ENCODE assay signal across 22 cellular contexts in genomic region chr15:26126070-26126469, GRCh38.
A peak's percentile ranks its signal among the peaks of the same experiment; 100 is the strongest.
DNase-seq lines count a peak whose midpoint lies in the region; ATAC-seq and TF ChIP-seq lines count a peak whose summit lies in the region.
"Had no signal": no experiment of that assay in that cellular context is flagged by ENCODE, and none has a peak within 500 bp of the region (broad histone marks: within the 10 kb centered on the region; RNA-seq: fewer than 3 reads in every experiment).

No MANE protein-coding gene starts in this region.

- no peaks in the 10 kb centered on the region for H3K36me3 Mint-ChIP-seq in activated T-cell treated with anti-CD3 and anti-CD28 coated beads, Interleukin-2, amount 50 U/mL, for 24 hours (ENCODE audit: low read depth)
- H3K36me3 Mint-ChIP-seq: activated naive CD4-positive, alpha-beta T cell treated with anti-CD3 and anti-CD28 coated beads, Interleukin-2, amount 10 ng/mL, durations not matched to agents 7 days and 5 days; CD14-positive monocyte had no signal

- H3K27ac Mint-ChIP-seq in activated T-cell treated with anti-CD3 and anti-CD28 coated beads, Interleukin-2, amount 50 U/mL, for 24 hours, result no peak overlapping the region
- H3K27ac Mint-ChIP-seq: activated naive CD4-positive, alpha-beta T cell treated with anti-CD3 and anti-CD28 coated beads, Interleukin-2, amount 10 ng/mL, durations not matched to agents 7 days and 5 days; CD14-positive monocyte; HFFc6; nephron progenitor cell had no signal

- H3K27me3 ChIP-seq in upper lobe of right lung, result peaks cover 4% of the 10 kb centered on the region
- H3K27me3 ChIP-seq: ascending aorta, transverse colon had no signal

- ATAC-seq in Right ventricle myocardium inferior, result peak; percentile 80
- ATAC-seq in Right ventricle myocardium superior (ENCODE audit: poor library complexity), result no peak
- peak; percentile 58 for ATAC-seq in left ventricle myocardium superior
- peak; percentile 23 for ATAC-seq in upper lobe of right lung
- no peak for ATAC-seq in GM18867 (IDR thresholded peaks at IDR 0.05; ENCODE audit: unreplicated experiment)

- TF ChIP-seq CTCF in upper lobe of right lung (IDR thresholded peaks at IDR 0.05), result no peak

- no peak overlapping the region for H3K4me3 ChIP-seq in upper lobe of right lung
- H3K4me3 ChIP-seq: ascending aorta, transverse colon had no signal

- H3K4me1 Mint-ChIP-seq in activated T-cell treated with anti-CD3 and anti-CD28 coated beads, Interleukin-2, amount 50 U/mL, for 24 hours (ENCODE audit: low read depth), result no peaks in the 10 kb centered on the region
- H3K4me1 Mint-ChIP-seq: activated naive CD4-positive, alpha-beta T cell treated with anti-CD3 and anti-CD28 coated beads, Interleukin-2, amount 10 ng/mL, durations not matched to agents 7 days and 5 days; CD14-positive monocyte had no signal

- intact Hi-C loops in Right ventricle myocardium inferior (cut with DNase I), result no loop called here
- intact Hi-C loops in Right ventricle myocardium superior (cut with DNase I), result no loop called here
- intact Hi-C loops in left ventricle myocardium superior (cut with micrococcal nuclease), result no loop called here
- intact Hi-C loops in upper lobe of right lung (cut with DNase I), result no loop called here

- H3K4me3 Mint-ChIP-seq in activated T-cell treated with anti-CD3 and anti-CD28 coated beads, Interleukin-2, amount 50 U/mL, for 24 hours, result no peak overlapping the region
- H3K4me3 Mint-ChIP-seq: activated naive CD4-positive, alpha-beta T cell treated with anti-CD3 and anti-CD28 coated beads, Interleukin-2, amount 10 ng/mL, durations not matched to agents 7 days and 5 days; CD14-positive monocyte; HFFc6; nephron progenitor cell had no signal

- DNase-seq in Right ventricle myocardium inferior (ENCODE audit: missing footprints) (no peak), Right ventricle myocardium superior (no peak), NCI-H69 (lab: John Stamatoyannopoulos, UW) (peak; percentile 55), left ventricle myocardium superior (peak; percentile 49), upper lobe of right lung (no peak)
- DNase-seq in activated CD4-positive, alpha-beta T cell treated with anti-CD3 and anti-CD28 coated beads for 4 hours, result no peak
- no peak for DNase-seq in activated T-cell treated with anti-CD3 and anti-CD28 coated beads, Interleukin-2, amount 50 U/mL, for 24 hours
- DNase-seq: activated CD4-positive, alpha-beta T cell treated with anti-CD3 and anti-CD28 coated beads, Interleukin-2, amount 50 U/mL, for 4 hours; activated naive CD4-positive, alpha-beta T cell treated with anti-CD3 and anti-CD28 coated beads, Interleukin-2, amount 10 ng/mL, durations not matched to agents 7 days and 5 days; activated T-cell treated with anti-CD3 and anti-CD28 coated beads for 4 hours; EL; HFFc6; kidney; mesendoderm; NCI-H2227 treated with DMSO at 0.1 percent for 48 hours; nephron progenitor cell; stimulated activated CD4-positive, alpha-beta T cell treated with anti-CD3 and anti-CD28 coated beads, Interleukin-15, amount 100 ng/mL, for 24 hours; stimulated activated naive CD4-positive, alpha-beta T cell; transverse colon had no signal

- no peaks in the 10 kb centered on the region for H3K9me3 Mint-ChIP-seq in activated T-cell treated with anti-CD3 and anti-CD28 coated beads, Interleukin-2, amount 50 U/mL, for 24 hours
- H3K9me3 Mint-ChIP-seq: activated naive CD4-positive, alpha-beta T cell treated with anti-CD3 and anti-CD28 coated beads, Interleukin-2, amount 10 ng/mL, durations not matched to agents 7 days and 5 days had no signal

- H3K27ac ChIP-seq in upper lobe of right lung, result no peak overlapping the region
- H3K27ac ChIP-seq: ascending aorta, transverse colon had no signal

- no peaks in the 10 kb centered on the region for H3K36me3 ChIP-seq in upper lobe of right lung
- H3K36me3 ChIP-seq: ascending aorta, transverse colon had no signal

- H3K4me1 ChIP-seq in upper lobe of right lung, result no peaks in the 10 kb centered on the region
- H3K4me1 ChIP-seq: ascending aorta, transverse colon had no signal

- H3K27me3 Mint-ChIP-seq in activated T-cell treated with anti-CD3 and anti-CD28 coated beads, Interleukin-2, amount 50 U/mL, for 24 hours, result peaks cover 39% of the 10 kb centered on the region

- H3K9me3 ChIP-seq in upper lobe of right lung, result no peaks in the 10 kb centered on the region
- H3K9me3 ChIP-seq: ascending aorta, transverse colon had no signal

Comparison
In these comparisons a context has a peak if more than half of its experiments do, and no peak if none do; other contexts are left out.
1. ATAC-seq: peak in Right ventricle myocardium inferior (single experiment), left ventricle myocardium superior (single experiment) and upper lobe of right lung (single experiment); none in Right ventricle myocardium superior (single experiment) and GM18867 (single experiment).
2. DNase-seq: peak in NCI-H69 (single experiment) and left ventricle myocardium superior (single experiment); none in Right ventricle myocardium inferior (single experiment), Right ventricle myocardium superior (single experiment), upper lobe of right lung (single experiment), activated CD4-positive, alpha-beta T cell treated with anti-CD3 and anti-CD28 coated beads for 4 hours (0 of 2) and activated T-cell treated with anti-CD3 and anti-CD28 coated beads, Interleukin-2, amount 50 U/mL, for 24 hours (single experiment).